ENCODE assay signal across 8 cellular contexts in the genomic region with DNA sequence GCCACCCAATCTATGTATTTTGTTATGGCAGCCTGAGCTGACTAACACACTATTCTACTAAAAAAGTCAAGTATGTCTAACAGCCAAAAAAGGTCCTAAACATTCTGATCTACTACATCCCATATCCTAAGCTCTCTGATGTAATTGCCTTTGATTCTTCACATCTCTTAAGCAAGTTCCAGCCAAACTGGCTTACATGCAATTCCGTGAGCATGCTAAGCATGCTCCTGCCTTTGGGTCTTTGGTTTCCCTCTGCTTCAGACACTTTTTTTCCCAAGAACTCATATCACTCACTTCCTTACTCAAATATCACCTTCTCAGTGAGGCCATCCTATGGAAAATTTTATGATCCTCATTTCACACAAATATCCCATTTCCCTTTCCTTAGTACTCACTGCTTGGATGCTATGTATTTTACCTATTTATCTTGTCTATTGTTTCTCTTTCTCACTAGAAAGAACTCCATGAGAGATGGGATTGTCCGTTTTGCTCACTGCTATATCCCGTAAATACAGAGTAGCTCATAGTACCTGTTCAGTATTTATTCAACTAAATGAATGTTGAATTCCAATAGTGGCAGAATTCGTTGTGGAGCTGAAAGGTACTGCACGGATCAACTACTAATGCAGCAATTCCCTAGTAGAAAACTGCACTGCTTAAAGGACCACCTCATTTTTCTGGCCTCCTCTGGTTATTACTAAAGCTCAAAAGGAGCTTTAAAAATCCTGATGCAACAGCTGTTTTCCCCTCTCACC. TPM values are rescaled to one million over a fixed set of nuclear protein-coding genes. Genes with fewer than 3 reads are reported as not detected.
A peak's percentile ranks its signal among the peaks of the same experiment; 100 is the strongest.
DNase-seq lines count a peak whose midpoint lies in the region; ATAC-seq and TF ChIP-seq lines count a peak whose summit lies in the region.

No MANE protein-coding gene starts in this region.

- H3K9me3 ChIP-seq in thoracic aorta, result no peaks in the 10 kb centered on the region

- peak overlapping the region in 1 of 2 donors; percentile 93 for H3K27ac ChIP-seq in thoracic aorta

- ATAC-seq in thoracic aorta (ENCODE audit: insufficient number of reproducible peaks, low FRiP score, low read depth), result no peak
- ATAC-seq in HG03108 (IDR thresholded peaks at IDR 0.05; ENCODE audit: unreplicated experiment), result no peak

- H3K36me3 ChIP-seq in thoracic aorta, result no peaks in the 10 kb centered on the region

- no peaks in the 10 kb centered on the region for H3K27me3 ChIP-seq in thoracic aorta (replicated peaks; ENCODE audit: insufficient read depth)

- CTCF ChIA-PET in activated CD4-positive, alpha-beta T cell treated with anti-CD3 and anti-CD28 coated beads, Interleukin-2, amount 10 ng/mL, durations not matched to agents 7 days and 5 days (lab: Charles Lee), result interaction anchor here (0.7 to 1.3 kb wide), 2 partner anchors 14 to 22 kb away, joined by 3 to 4 read pairs; no protein-coding TSS in a partner anchor

- peak overlapping the region; percentile 89 for H3K4me3 Mint-ChIP-seq in activated CD4-positive, alpha-beta T cell treated with anti-CD3 and anti-CD28 coated beads, Interleukin-2, amount 10 ng/mL, durations not matched to agents 7 days and 5 days
- peak overlapping the region; percentile 94 for H3K4me3 Mint-ChIP-seq in glutamatergic neuron (ENCODE audit: unreplicated experiment)

- peaks cover 15% of the 10 kb centered on the region for H3K36me3 Mint-ChIP-seq in activated CD4-positive, alpha-beta T cell treated with anti-CD3 and anti-CD28 coated beads, Interleukin-2, amount 10 ng/mL, durations not matched to agents 7 days and 5 days (ENCODE audit: low read depth)
- H3K36me3 Mint-ChIP-seq in glutamatergic neuron (ENCODE audit: unreplicated experiment), result no peaks in the 10 kb centered on the region

- H3K4me1 Mint-ChIP-seq in activated CD4-positive, alpha-beta T cell treated with anti-CD3 and anti-CD28 coated beads, Interleukin-2, amount 10 ng/mL, durations not matched to agents 7 days and 5 days, result peaks cover 49% of the 10 kb centered on the region
- peaks cover 30% of the 10 kb centered on the region for H3K4me1 Mint-ChIP-seq in glutamatergic neuron (ENCODE audit: low read depth, unreplicated experiment)

- TF ChIP-seq CTCF in glutamatergic neuron (IDR thresholded peaks at IDR 0.05; ENCODE audit: partially characterized antibody, unreplicated experiment) (peak; percentile 29), thoracic aorta (IDR thresholded peaks at IDR 0.05) (peak; percentile 23)

- peak overlapping the region; percentile 97 for H3K27ac Mint-ChIP-seq in activated CD4-positive, alpha-beta T cell treated with anti-CD3 and anti-CD28 coated beads, Interleukin-2, amount 10 ng/mL, durations not matched to agents 7 days and 5 days
- H3K27ac Mint-ChIP-seq in glutamatergic neuron (ENCODE audit: unreplicated experiment), result no peak overlapping the region

- no peaks in the 10 kb centered on the region for H3K27me3 Mint-ChIP-seq in activated CD4-positive, alpha-beta T cell treated with anti-CD3 and anti-CD28 coated beads, Interleukin-2, amount 10 ng/mL, durations not matched to agents 7 days and 5 days
- H3K27me3 Mint-ChIP-seq in glutamatergic neuron (ENCODE audit: unreplicated experiment), result peaks cover 7% of the 10 kb centered on the region

- H3K9me3 Mint-ChIP-seq in activated CD4-positive, alpha-beta T cell treated with anti-CD3 and anti-CD28 coated beads, Interleukin-2, amount 10 ng/mL, durations not matched to agents 7 days and 5 days, result no peaks in the 10 kb centered on the region
- peaks cover 11% of the 10 kb centered on the region for H3K9me3 Mint-ChIP-seq in glutamatergic neuron (ENCODE audit: unreplicated experiment)

- POLR2A ChIA-PET in activated CD4-positive, alpha-beta T cell treated with anti-CD3 and anti-CD28 coated beads, Interleukin-2, amount 10 ng/mL, durations not matched to agents 7 days and 5 days (lab: Charles Lee), result no interaction called here

- H3K4me1 ChIP-seq in thoracic aorta (ENCODE audit: control insufficient read depth in 1 of 2, low read depth in 2 of 2), result peaks cover 20 to 42% of the 10 kb centered on the region in 2 donors

- DNase-seq in activated CD4-positive, alpha-beta T cell treated with anti-CD3 and anti-CD28 coated beads, Interleukin-2, amount 10 ng/mL, durations not matched to agents 7 days and 5 days, result no peak
- no peak for DNase-seq in activated CD4-positive, alpha-beta T cell treated with anti-CD3 and anti-CD28 coated beads for 1 hour
- DNase-seq in SW480 (ENCODE audit: low spot score) (peak; percentile 59), glutamatergic neuron (no peak), thoracic aorta (ENCODE audit: low spot score) (no peak)
- DNase-seq in effector CD8-positive, alpha-beta T cell (lab: John Stamatoyannopoulos, UW), result no peak
- DNase-seq in stimulated activated CD4-positive, alpha-beta T cell treated with anti-CD3 and anti-CD28 coated beads, Interleukin-4, amount 100 ng/mL, for 4 hours, result no peak

- peak overlapping the region; percentile 97 for H3K4me3 ChIP-seq in thoracic aorta

RNA-seq across cellular contexts. Expression of a gene that starts 2.3 kb away (rescaled TPM):
- total RNA-seq in activated CD4-positive, alpha-beta T cell treated with anti-CD3 and anti-CD28 coated beads, Interleukin-2, amount 10 ng/mL, durations not matched to agents 7 days and 5 days, result 10 to 100 TPM; 15.3 to 16.4 TPM
- total RNA-seq in glutamatergic neuron (ENCODE audit: unreplicated experiment) (29.2 TPM), thoracic aorta (10 to 100 TPM; 12.2 to 25.8 TPM)
